Comparison of ENCODE assay signal across 1 cellular context in genomic region chr17:74417178-74418045, GRCh38.
TF ChIP-seq lines count a peak whose summit lies in the region.

No MANE protein-coding gene starts in this region.

TF ChIP-seq in GM12878, 131 proteins besides CTCF, POLR2A, EP300 and RAD21 (continued from another document):
- TF ChIP-seq SKIL (IDR thresholded peaks at IDR 0.05; ENCODE audit: low read depth, poor library complexity, severe bottlenecking) (peak; percentile 58), MTA2 (IDR thresholded peaks at IDR 0.05; ENCODE audit: low read depth) (peak; percentile 47; the same call in 1 of the 2 replicates), ZNF592 (IDR thresholded peaks at IDR 0.05) (no peak), SMARCA5 (IDR thresholded peaks at IDR 0.05) (peak; percentile 98), ZNF274 (IDR thresholded peaks at IDR 0.05; ENCODE audit: insufficient read depth, insufficient read length) (no peak), ATF7 (IDR thresholded peaks at IDR 0.05; ENCODE audit: low read depth) (peak; percentile 86), NBN (IDR thresholded peaks at IDR 0.05) (0 out of 2 replicates have a peak, but pooled peaks have one; percentile 64), ZNF207 (IDR thresholded peaks at IDR 0.05; ENCODE audit: borderline replicate concordance) (no peak), SIX5 (IDR thresholded peaks at IDR 0.05; ENCODE audit: low read depth, low read length, severe bottlenecking) (no peak), RCOR1 (conservative IDR thresholded peaks at IDR 0.05; ENCODE audit: low read depth, low read length) (0 out of 2 replicates have a peak, but pooled peaks have one; percentile 57), SMC3 (IDR thresholded peaks at IDR 0.05; ENCODE audit: borderline replicate concordance, low read length) (no peak), RB1 (IDR thresholded peaks at IDR 0.05; ENCODE audit: borderline replicate concordance) (no peak), MEF2B (IDR thresholded peaks at IDR 0.05; ENCODE audit: partially characterized antibody, poor library complexity, severe bottlenecking) (no peak), TBL1XR1 (IDR thresholded peaks at IDR 0.05; ENCODE audit: low read depth, low read length) (no peak), SMAD1 (IDR thresholded peaks at IDR 0.05; ENCODE audit: low read depth, partially characterized antibody) (no peak), ZNF217 (IDR thresholded peaks at IDR 0.05) (peak; percentile 99), SUZ12 (IDR thresholded peaks at IDR 0.05; ENCODE audit: unreplicated experiment) (no peak), YY1 (IDR thresholded peaks at IDR 0.05; ENCODE audit: low read depth, low read length) (no peak), RAD51 (IDR thresholded peaks at IDR 0.05) (no peak; the same call in 1 of the 2 replicates), ZNF24 (IDR thresholded peaks at IDR 0.05) (0 out of 2 replicates have a peak, but pooled peaks have one; percentile 33)
- TF ChIP-seq, protein P1, sequence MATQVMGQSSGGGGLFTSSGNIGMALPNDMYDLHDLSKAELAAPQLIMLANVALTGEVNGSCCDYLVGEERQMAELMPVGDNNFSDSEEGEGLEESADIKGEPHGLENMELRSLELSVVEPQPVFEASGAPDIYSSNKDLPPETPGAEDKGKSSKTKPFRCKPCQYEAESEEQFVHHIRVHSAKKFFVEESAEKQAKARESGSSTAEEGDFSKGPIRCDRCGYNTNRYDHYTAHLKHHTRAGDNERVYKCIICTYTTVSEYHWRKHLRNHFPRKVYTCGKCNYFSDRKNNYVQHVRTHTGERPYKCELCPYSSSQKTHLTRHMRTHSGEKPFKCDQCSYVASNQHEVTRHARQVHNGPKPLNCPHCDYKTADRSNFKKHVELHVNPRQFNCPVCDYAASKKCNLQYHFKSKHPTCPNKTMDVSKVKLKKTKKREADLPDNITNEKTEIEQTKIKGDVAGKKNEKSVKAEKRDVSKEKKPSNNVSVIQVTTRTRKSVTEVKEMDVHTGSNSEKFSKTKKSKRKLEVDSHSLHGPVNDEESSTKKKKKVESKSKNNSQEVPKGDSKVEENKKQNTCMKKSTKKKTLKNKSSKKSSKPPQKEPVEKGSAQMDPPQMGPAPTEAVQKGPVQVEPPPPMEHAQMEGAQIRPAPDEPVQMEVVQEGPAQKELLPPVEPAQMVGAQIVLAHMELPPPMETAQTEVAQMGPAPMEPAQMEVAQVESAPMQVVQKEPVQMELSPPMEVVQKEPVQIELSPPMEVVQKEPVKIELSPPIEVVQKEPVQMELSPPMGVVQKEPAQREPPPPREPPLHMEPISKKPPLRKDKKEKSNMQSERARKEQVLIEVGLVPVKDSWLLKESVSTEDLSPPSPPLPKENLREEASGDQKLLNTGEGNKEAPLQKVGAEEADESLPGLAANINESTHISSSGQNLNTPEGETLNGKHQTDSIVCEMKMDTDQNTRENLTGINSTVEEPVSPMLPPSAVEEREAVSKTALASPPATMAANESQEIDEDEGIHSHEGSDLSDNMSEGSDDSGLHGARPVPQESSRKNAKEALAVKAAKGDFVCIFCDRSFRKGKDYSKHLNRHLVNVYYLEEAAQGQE (IDR thresholded peaks at IDR 0.05; ENCODE audit: low read depth, low read length), result no peak
- TF ChIP-seq, protein P2, sequence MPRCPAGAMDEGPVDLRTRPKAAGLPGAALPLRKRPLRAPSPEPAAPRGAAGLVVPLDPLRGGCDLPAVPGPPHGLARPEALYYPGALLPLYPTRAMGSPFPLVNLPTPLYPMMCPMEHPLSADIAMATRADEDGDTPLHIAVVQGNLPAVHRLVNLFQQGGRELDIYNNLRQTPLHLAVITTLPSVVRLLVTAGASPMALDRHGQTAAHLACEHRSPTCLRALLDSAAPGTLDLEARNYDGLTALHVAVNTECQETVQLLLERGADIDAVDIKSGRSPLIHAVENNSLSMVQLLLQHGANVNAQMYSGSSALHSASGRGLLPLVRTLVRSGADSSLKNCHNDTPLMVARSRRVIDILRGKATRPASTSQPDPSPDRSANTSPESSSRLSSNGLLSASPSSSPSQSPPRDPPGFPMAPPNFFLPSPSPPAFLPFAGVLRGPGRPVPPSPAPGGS (IDR thresholded peaks at IDR 0.05; ENCODE audit: borderline replicate concordance, insufficient read depth, low read depth, low read length, poor library complexity, severe bottlenecking), result no peak
